ENCODE assay signal across 1 cellular context in genomic region chr19:42123765-42124164, GRCh38.
TF ChIP-seq lines count a peak whose summit lies in the region.

No MANE protein-coding gene starts in this region.

TF ChIP-seq in GM12878, 131 proteins besides CTCF, POLR2A, EP300 and RAD21:
- no peak for TF ChIP-seq SREBF2 (IDR thresholded peaks at IDR 0.05; ENCODE audit: low read length)
- TF ChIP-seq PML (IDR thresholded peaks at IDR 0.05; ENCODE audit: low read length): no peak
- TF ChIP-seq IKZF2 (IDR thresholded peaks at IDR 0.05): 0 out of 4 replicates have a peak, but pooled peaks of 1 of the 2 experiments have one; percentile 8
- 0 out of 2 replicates have a peak, but pooled peaks have one; percentile 3 for TF ChIP-seq GATAD2B (conservative IDR thresholded peaks at IDR 0.05; ENCODE audit: low read depth)
- peak; percentile 55; the same call in 1 of the 2 replicates for TF ChIP-seq REST (IDR thresholded peaks at IDR 0.05; ENCODE audit: low read depth, low read length)
- TF ChIP-seq HCFC1 (IDR thresholded peaks at IDR 0.05; ENCODE audit: low read length): no peak
- no peak for TF ChIP-seq NFYA (IDR thresholded peaks at IDR 0.05; ENCODE audit: borderline replicate concordance, low read depth, low read length)
- TF ChIP-seq POLR2AphosphoS2 (IDR thresholded peaks at IDR 0.05; ENCODE audit: low read depth, low read length): no peak
